12 cellular contexts compared by ENCODE assay signal in the genomic region with DNA sequence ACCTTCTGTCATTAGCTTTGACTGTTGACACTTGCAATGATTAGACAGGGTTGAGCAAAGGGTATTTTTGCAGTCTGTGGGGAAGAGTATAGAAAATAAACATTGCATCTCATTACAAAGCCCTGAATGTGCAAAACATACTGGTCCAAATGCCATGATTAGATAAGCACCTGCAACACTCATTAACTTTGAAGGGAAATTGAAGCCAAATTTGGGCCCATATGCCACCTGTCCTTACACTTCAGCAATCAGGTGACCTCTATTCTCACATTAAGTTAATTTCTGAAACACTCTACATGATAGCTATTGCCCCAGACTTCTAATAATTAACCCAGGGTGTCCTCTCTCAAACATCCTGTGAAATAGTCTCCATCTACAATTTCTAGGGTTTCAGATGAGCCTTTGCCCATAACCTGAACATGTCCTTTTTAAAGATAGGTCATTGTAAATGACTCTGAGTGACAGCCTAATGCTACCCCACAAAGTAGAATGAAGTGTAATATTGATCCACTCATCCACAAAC.
DNase-seq lines count a peak whose midpoint lies in the region; ATAC-seq and TF ChIP-seq lines count a peak whose summit lies in the region.
"Had no signal": no experiment of that assay in that cellular context is flagged by ENCODE, and none has a peak within 500 bp of the region (broad histone marks: within the 10 kb centered on the region; RNA-seq: fewer than 3 reads in every experiment).

No MANE protein-coding gene starts in this region.

- H3K79me1 ChIP-seq in mesendoderm (ENCODE audit: low read length), result no peaks in the 10 kb centered on the region

- H2BK5ac ChIP-seq in mesendoderm (ENCODE audit: low read length), result no peak overlapping the region

- H3K4ac ChIP-seq in mesendoderm (ENCODE audit: low read depth, low read length), result no peak overlapping the region

- H3K9ac ChIP-seq in mesendoderm (ENCODE audit: low read length), result no peak overlapping the region

- peaks cover 2% of the 10 kb centered on the region for H3K4me1 ChIP-seq in mesendoderm (ENCODE audit: control insufficient read depth, low read depth, low read length)

- in situ Hi-C loops in GM13977 (cut with MboI; ENCODE audit: low pct_unique_long_range_greater_than_20kb, low sequenced_read_pairs, unreplicated experiment), result no loop called here

- no peak for TF ChIP-seq CTCF in GM13977 (IDR thresholded peaks at IDR 0.05; ENCODE audit: extremely low read depth, insufficient read depth, missing control alignments)

- H3K27ac ChIP-seq in mesendoderm (ENCODE audit: low read depth, low read length), result no peak overlapping the region
- H3K27ac ChIP-seq: PC-9 had no signal

- no peak overlapping the region for H4K5ac ChIP-seq in mesendoderm (ENCODE audit: low read length)

- intact Hi-C loops in cardiac septum (cut with DNase I), result no loop called here

- no peak overlapping the region for H2BK15ac ChIP-seq in mesendoderm (replicated peaks; ENCODE audit: low read depth)

- ATAC-seq in GM19455 (IDR thresholded peaks at IDR 0.05; ENCODE audit: unreplicated experiment) (peak; percentile 40), HG03060 (IDR thresholded peaks at IDR 0.05; ENCODE audit: low read depth, unreplicated experiment) (peak; percentile 58)

- no peak overlapping the region for H2BK120ac ChIP-seq in mesendoderm (ENCODE audit: low read depth, low read length)

- H3K4me2 ChIP-seq in mesendoderm (ENCODE audit: low read length), result no peak overlapping the region
- H3K4me2 ChIP-seq: PC-9 had no signal

- no peak overlapping the region for H3K18ac ChIP-seq in mesendoderm (ENCODE audit: low read length)

- DNase-seq in COLO668 (lab: John Stamatoyannopoulos, UW; ENCODE audit: unreplicated experiment) (peak; percentile 27), NCI-H69 (lab: John Stamatoyannopoulos, UW) (peak; percentile 51), GM13977 (ENCODE audit: low spot score) (no peak), mesendoderm (no peak), cardiac septum (ENCODE audit: low spot score) (no peak)
- DNase-seq in activated CD4-positive, alpha-beta T cell treated with anti-CD3 and anti-CD28 coated beads, Interleukin-2, amount 50 U/mL, for 48 hours, result no peak
- DNase-seq: midbrain; MV-4-11; PC-9; stimulated activated naive CD4-positive, alpha-beta T cell treated with Interleukin-2 at 50 U/mL for 16 hours had no signal

- no peaks in the 10 kb centered on the region for H3K36me3 ChIP-seq in mesendoderm (ENCODE audit: control insufficient read depth, insufficient read depth, low read length)

- H3K27me3 ChIP-seq in mesendoderm (ENCODE audit: insufficient read depth, low read length, poor library complexity), result no peaks in the 10 kb centered on the region

- no peak overlapping the region for H3K4me3 ChIP-seq in mesendoderm (ENCODE audit: low read length)
- H3K4me3 ChIP-seq: PC-9 had no signal

- H4K8ac ChIP-seq in mesendoderm (ENCODE audit: low read depth, low read length), result no peak overlapping the region

- no peaks in the 10 kb centered on the region for H3K79me2 ChIP-seq in mesendoderm (ENCODE audit: control insufficient read depth, insufficient read depth, low read length)

- no peak overlapping the region for H2AK5ac ChIP-seq in mesendoderm (ENCODE audit: low read length)

- H3K56ac ChIP-seq in mesendoderm (ENCODE audit: low read length), result no peak overlapping the region

- no peak overlapping the region for H3K23ac ChIP-seq in mesendoderm (ENCODE audit: low read length)

Comparison
In these comparisons a context has a peak if more than half of its experiments do, and no peak if none do; other contexts are left out.
1. DNase-seq: peak in COLO668 (single experiment) and NCI-H69 (single experiment); none in activated CD4-positive, alpha-beta T cell treated with anti-CD3 and anti-CD28 coated beads, Interleukin-2, amount 50 U/mL, for 48 hours (0 of 2), GM13977 (single experiment), mesendoderm (single experiment) and cardiac septum (single experiment).